23 cellular contexts compared by ENCODE assay signal in genomic region chr2:159110784-159111183, GRCh38.
"Had no signal": no experiment of that assay in that cellular context is flagged by ENCODE, and none has a peak within 500 bp of the region (broad histone marks: within the 10 kb centered on the region; RNA-seq: fewer than 3 reads in every experiment).

No MANE protein-coding gene starts in this region.

- H3K9me3 Mint-ChIP-seq: activated CD4-positive, alpha-beta memory T cell treated with anti-CD3 and anti-CD28 coated beads for 36 hours; activated naive CD4-positive, alpha-beta T cell treated with anti-CD3 and anti-CD28 coated beads for 36 hours; activated T-cell treated with anti-CD3 and anti-CD28 coated beads, Interleukin-2, amount 50 U/mL, for 72 hours; natural killer cell treated with Interleukin-12 subunit alpha and Interleukin-12 subunit beta and Interleukin-15 and Interleukin-18, amount 100 ng/mL, for 72 hours; stimulated activated effector memory CD8-positive, alpha-beta T cell treated with anti-CD3 and anti-CD28 coated beads, Interleukin-12 subunit alpha, Interleukin-12 subunit beta, amount 100 ng/mL, for 72 hours; stimulated activated naive CD8-positive, alpha-beta T cell treated with anti-CD3 and anti-CD28 coated beads, Interleukin-15, amount 100 ng/mL, for 72 hours had no signal

- H3K4me3 ChIP-seq: esophagus muscularis mucosa, gastroesophageal sphincter, pancreas, psoas muscle, right lobe of liver, skin epidermis, uterus had no signal

- DNase-seq: activated CD4-positive, alpha-beta memory T cell treated with anti-CD3 and anti-CD28 coated beads for 36 hours; activated CD4-positive, alpha-beta T cell treated with anti-CD3 and anti-CD28 coated beads for 4 hours; activated CD4-positive, CD25-positive, alpha-beta regulatory T cell; activated effector memory CD4-positive, alpha-beta T cell treated with Interleukin-2 at 50 U/mL for 16 hours; activated naive CD4-positive, alpha-beta T cell treated with anti-CD3 and anti-CD28 coated beads for 36 hours; activated T-cell treated with anti-CD3 and anti-CD28 coated beads, Interleukin-2, amount 50 U/mL, for 72 hours; effector CD4-positive, alpha-beta T cell; islet precursor cell; pancreas; psoas muscle; right lobe of liver; stimulated activated CD4-positive, alpha-beta T cell treated with anti-CD3 and anti-CD28 coated beads, Interleukin-2, amount 100 ng/mL, for 24 hours; stimulated activated naive CD8-positive, alpha-beta T cell treated with anti-CD3 and anti-CD28 coated beads, Interleukin-15, amount 100 ng/mL, for 72 hours; T1000; trophoblast cell; uterus had no signal

- H3K4me1 ChIP-seq: pancreas, psoas muscle, right lobe of liver had no signal

- H3K27me3 Mint-ChIP-seq: stimulated activated naive CD8-positive, alpha-beta T cell treated with anti-CD3 and anti-CD28 coated beads, Interleukin-15, amount 100 ng/mL, for 72 hours had no signal

- H3K36me3 ChIP-seq: esophagus muscularis mucosa, gastroesophageal sphincter, neutrophil, pancreas, right lobe of liver, uterus had no signal

- H3K27me3 ChIP-seq: esophagus muscularis mucosa, gastroesophageal sphincter, neutrophil, pancreas, right lobe of liver, uterus had no signal

- ATAC-seq: activated T-cell treated with anti-CD3 and anti-CD28 coated beads, Interleukin-2, amount 50 U/mL, for 72 hours; gastroesophageal sphincter; left lobe of liver; natural killer cell treated with Interleukin-12 subunit alpha and Interleukin-12 subunit beta and Interleukin-15 and Interleukin-18, amount 100 ng/mL, for 72 hours; stimulated activated effector memory CD8-positive, alpha-beta T cell treated with anti-CD3 and anti-CD28 coated beads, Interleukin-12 subunit alpha, Interleukin-12 subunit beta, amount 100 ng/mL, for 72 hours; stimulated activated naive CD8-positive, alpha-beta T cell treated with anti-CD3 and anti-CD28 coated beads, Interleukin-15, amount 100 ng/mL, for 72 hours had no signal

- FAIRE-seq: pancreas had no signal

- H3K9me3 ChIP-seq: esophagus muscularis mucosa, gastroesophageal sphincter, neutrophil, pancreas, psoas muscle, right lobe of liver, uterus had no signal

- H3K4me1 Mint-ChIP-seq: stimulated activated effector memory CD8-positive, alpha-beta T cell treated with anti-CD3 and anti-CD28 coated beads, Interleukin-12 subunit alpha, Interleukin-12 subunit beta, amount 100 ng/mL, for 72 hours had no signal

- H3K27ac Mint-ChIP-seq: activated CD4-positive, alpha-beta memory T cell treated with anti-CD3 and anti-CD28 coated beads for 36 hours; activated naive CD4-positive, alpha-beta T cell treated with anti-CD3 and anti-CD28 coated beads for 36 hours; activated T-cell treated with anti-CD3 and anti-CD28 coated beads, Interleukin-2, amount 50 U/mL, for 72 hours; natural killer cell treated with Interleukin-12 subunit alpha and Interleukin-12 subunit beta and Interleukin-15 and Interleukin-18, amount 100 ng/mL, for 72 hours; stimulated activated effector memory CD8-positive, alpha-beta T cell treated with anti-CD3 and anti-CD28 coated beads, Interleukin-12 subunit alpha, Interleukin-12 subunit beta, amount 100 ng/mL, for 72 hours; stimulated activated naive CD8-positive, alpha-beta T cell treated with anti-CD3 and anti-CD28 coated beads, Interleukin-15, amount 100 ng/mL, for 72 hours had no signal

- H3K36me3 Mint-ChIP-seq: activated CD4-positive, alpha-beta memory T cell treated with anti-CD3 and anti-CD28 coated beads for 36 hours; natural killer cell treated with Interleukin-12 subunit alpha and Interleukin-12 subunit beta and Interleukin-15 and Interleukin-18, amount 100 ng/mL, for 72 hours; stimulated activated effector memory CD8-positive, alpha-beta T cell treated with anti-CD3 and anti-CD28 coated beads, Interleukin-12 subunit alpha, Interleukin-12 subunit beta, amount 100 ng/mL, for 72 hours had no signal

- H3K27ac ChIP-seq: esophagus muscularis mucosa, gastroesophageal sphincter, neutrophil, pancreas, psoas muscle, right lobe of liver, uterus had no signal

- H3K4me3 Mint-ChIP-seq: activated CD4-positive, alpha-beta memory T cell treated with anti-CD3 and anti-CD28 coated beads for 36 hours; activated naive CD4-positive, alpha-beta T cell treated with anti-CD3 and anti-CD28 coated beads for 36 hours; activated T-cell treated with anti-CD3 and anti-CD28 coated beads, Interleukin-2, amount 50 U/mL, for 72 hours; natural killer cell treated with Interleukin-12 subunit alpha and Interleukin-12 subunit beta and Interleukin-15 and Interleukin-18, amount 100 ng/mL, for 72 hours; stimulated activated effector memory CD8-positive, alpha-beta T cell treated with anti-CD3 and anti-CD28 coated beads, Interleukin-12 subunit alpha, Interleukin-12 subunit beta, amount 100 ng/mL, for 72 hours; stimulated activated naive CD8-positive, alpha-beta T cell treated with anti-CD3 and anti-CD28 coated beads, Interleukin-15, amount 100 ng/mL, for 72 hours had no signal
